ENCODE assay signal across 8 cellular contexts in genomic region chr18:5296706-5297320, GRCh38. TPM values are rescaled to one million over a fixed set of nuclear protein-coding genes. Genes with fewer than 3 reads are reported as not detected.
DNase-seq lines count a peak whose midpoint lies in the region; ATAC-seq, FAIRE-seq and TF ChIP-seq lines count a peak whose summit lies in the region.

No MANE protein-coding gene starts in this region.

- FAIRE-seq in GM12891 (lab: Jason Lieb, UNC): no peak

- no peaks in the 10 kb centered on the region for H3K9me3 ChIP-seq in body of pancreas

- intact Hi-C loops in body of pancreas (cut with DNase I): no loop called here

- peak overlapping the region; percentile 95 to 99 (median 97) for H3K27ac ChIP-seq in body of pancreas

- ATAC-seq in HG02852 (IDR thresholded peaks at IDR 0.05; ENCODE audit: unreplicated experiment): peak; percentile 16
- peak; percentile 34 for ATAC-seq in body of pancreas

- H3K4me3 ChIP-seq in body of pancreas (peak overlapping the region; percentile 11 to 46), retinal pigment epithelial cell (ENCODE audit: low read length) (peak overlapping the region; percentile 73)

- no peaks in the 10 kb centered on the region for H3K27me3 ChIP-seq in body of pancreas

- H3K4me1 ChIP-seq in body of pancreas: peaks cover 21% of the 10 kb centered on the region

- TF ChIP-seq CTCF in body of pancreas (IDR thresholded peaks at IDR 0.05) (no peak), retinal pigment epithelial cell (conservative IDR thresholded peaks at IDR 0.05; ENCODE audit: low read depth, low read length) (no peak)

- peaks cover 0 to 1% of the 10 kb centered on the region in 2 donors for H3K36me3 ChIP-seq in body of pancreas (replicated peaks in 1 of 2; ENCODE audit: insufficient read depth in 1 of 2, low read depth in 2 of 2)

- DNase-seq in GM12891 (ENCODE audit: insufficient read length, low spot score) (peak; percentile 16), NCI-H1436 (lab: John Stamatoyannopoulos, UW) (peak; percentile 55), T-helper 2 cell (peak; percentile 43 to 85 (median 47)), body of pancreas (peak; percentile 81 to 89 (median 82)), iPS DF 19.7 (ENCODE audit: low read depth, low spot score) (peak; percentile 67), retinal pigment epithelial cell (ENCODE audit: low read depth) (no peak)
- no peak for DNase-seq in NK-92 treated with Interleukin-12 subunit alpha and Interleukin-12 subunit beta, amount 100 ng/mL, for 24 hours (lab: John Stamatoyannopoulos, UW)

- TF ChIP-seq POLR2A in GM12891 (IDR thresholded peaks at IDR 0.05; ENCODE audit: low read depth, low read length) (no peak), body of pancreas (IDR thresholded peaks at IDR 0.05) (peak in 2 of 3 donors; percentile 86 to 87)

- 3 to 4% methylated on average over 35 to 36 of the region's 36 CpGs for WGBS in body of pancreas, 2 donors

TF ChIP-seq in GM12891, 5 proteins besides CTCF, POLR2A, EP300 and RAD21:
- peak; percentile 2; the same call in 1 of the 2 replicates for TF ChIP-seq POLR2AphosphoS5 (IDR thresholded peaks at IDR 0.05; ENCODE audit: low read depth, low read length)
- no peak for TF ChIP-seq TAF1 (IDR thresholded peaks at IDR 0.05; ENCODE audit: low read depth, low read length)

RNA-seq across cellular contexts. Expression of gene ZBTB14, which starts 1.3 kb away (rescaled TPM):
- polyA plus RNA-seq in GM12891 (2012; ENCODE audit: low read depth, missing spikeins): 4.9 TPM
- 10 to 100 TPM; 12.2 to 15.6 TPM for total RNA-seq in body of pancreas

Comparison
In these comparisons a context has a peak if more than half of its experiments do, and no peak if none do; other contexts are left out.
1. DNase-seq: peak in GM12891 (single experiment), NCI-H1436 (single experiment), T-helper 2 cell (5 of 5), body of pancreas (4 of 4) and iPS DF 19.7 (single experiment); none in retinal pigment epithelial cell (single experiment) and NK-92 treated with Interleukin-12 subunit alpha and Interleukin-12 subunit beta, amount 100 ng/mL, for 24 hours (single experiment).